In genomic region chr11:126305699-126306098, GRCh38 we compare ENCODE assay signal across 10 cellular contexts. TPM values are rescaled to one million over a fixed set of nuclear protein-coding genes. Genes with fewer than 3 reads are reported as not detected.
A peak's percentile ranks its signal among the peaks of the same experiment; 100 is the strongest.
DNase-seq lines count a peak whose midpoint lies in the region; ATAC-seq and TF ChIP-seq lines count a peak whose summit lies in the region.
"Had no signal": no experiment of that assay in that cellular context is flagged by ENCODE, and none has a peak within 500 bp of the region (broad histone marks: within the 10 kb centered on the region; RNA-seq: fewer than 3 reads in every experiment).

No MANE protein-coding gene starts in this region.

- no peak overlapping the region for H3K27ac ChIP-seq in brain microvascular endothelial cell
- no peak overlapping the region for H3K27ac ChIP-seq in testis
- H3K27ac ChIP-seq: coronary artery had no signal

- intact Hi-C loops in testis (cut with DNase I; ENCODE audit: low total_unique reads): no loop called here

- peak overlapping the region; percentile 80 for H3K27ac Mint-ChIP-seq in activated naive CD8-positive, alpha-beta T cell treated with anti-CD3 and anti-CD28 coated beads, Interleukin-2, amount 10 ng/mL, durations not matched to agents 7 days and 5 days

- no peak overlapping the region for H3K4me3 ChIP-seq in brain microvascular endothelial cell (ENCODE audit: low read depth, low read length)
- no peak overlapping the region for H3K4me3 ChIP-seq in testis
- H3K4me3 ChIP-seq: coronary artery, MG63 had no signal

- no peak for TF ChIP-seq POLR2A in testis (IDR thresholded peaks at IDR 0.05)

- TF ChIP-seq CTCF in GM13977 (IDR thresholded peaks at IDR 0.05; ENCODE audit: extremely low read depth, insufficient read depth, missing control alignments) (no peak), brain microvascular endothelial cell (IDR thresholded peaks at IDR 0.05; ENCODE audit: low read depth, low read length, missing control alignments) (no peak), testis (IDR thresholded peaks at IDR 0.05) (no peak)

- POLR2A ChIA-PET in activated naive CD8-positive, alpha-beta T cell treated with anti-CD3 and anti-CD28 coated beads, Interleukin-2, amount 10 ng/mL, durations not matched to agents 7 days and 5 days (lab: Charles Lee): interaction anchor here (0.6 to 1.0 kb wide), 2 partner anchors 13 to 37 kb away, joined by 3 read pairs; partner anchors contain the start of genes FOXRED1 and SRPRA

- H3K36me3 ChIP-seq in brain microvascular endothelial cell (replicated peaks): no peaks in the 10 kb centered on the region
- no peaks in the 10 kb centered on the region for H3K36me3 ChIP-seq in testis (ENCODE audit: low read depth, missing control alignments)

- no peaks in the 10 kb centered on the region for H3K27me3 Mint-ChIP-seq in activated naive CD8-positive, alpha-beta T cell treated with anti-CD3 and anti-CD28 coated beads, Interleukin-2, amount 10 ng/mL, durations not matched to agents 7 days and 5 days

- peak; percentile 54 for ATAC-seq in GM21381 (IDR thresholded peaks at IDR 0.05; ENCODE audit: unreplicated experiment)
- peak; percentile 55 for ATAC-seq in HG03378 (IDR thresholded peaks at IDR 0.05; ENCODE audit: unreplicated experiment)
- ATAC-seq in activated naive CD8-positive, alpha-beta T cell treated with anti-CD3 and anti-CD28 coated beads, Interleukin-2, amount 10 ng/mL, durations not matched to agents 7 days and 5 days (ENCODE audit: low read depth): peak; percentile 13
- no peak for ATAC-seq in GM19328 (IDR thresholded peaks at IDR 0.05; ENCODE audit: unreplicated experiment)

- H3K4me1 ChIP-seq in testis: peaks cover 15% of the 10 kb centered on the region

- H3K9me3 Mint-ChIP-seq in activated naive CD8-positive, alpha-beta T cell treated with anti-CD3 and anti-CD28 coated beads, Interleukin-2, amount 10 ng/mL, durations not matched to agents 7 days and 5 days: no peaks in the 10 kb centered on the region

- in situ Hi-C loops in GM13977 (cut with MboI; ENCODE audit: low pct_unique_long_range_greater_than_20kb, low sequenced_read_pairs, unreplicated experiment) (no loop called here), brain microvascular endothelial cell (cut with HindIII; ENCODE audit: low pct_ligation_motif_present, low sequenced_read_pairs) (no loop called here)

- peaks cover 13% of the 10 kb centered on the region for H3K36me3 Mint-ChIP-seq in activated naive CD8-positive, alpha-beta T cell treated with anti-CD3 and anti-CD28 coated beads, Interleukin-2, amount 10 ng/mL, durations not matched to agents 7 days and 5 days

- H3K4me3 Mint-ChIP-seq in activated naive CD8-positive, alpha-beta T cell treated with anti-CD3 and anti-CD28 coated beads, Interleukin-2, amount 10 ng/mL, durations not matched to agents 7 days and 5 days: peak overlapping the region; percentile 65

- 90% methylated on average over 4 of the region's 4 CpGs for WGBS in testis, 2 donors

- H3K4me1 Mint-ChIP-seq in activated naive CD8-positive, alpha-beta T cell treated with anti-CD3 and anti-CD28 coated beads, Interleukin-2, amount 10 ng/mL, durations not matched to agents 7 days and 5 days: peaks cover 26% of the 10 kb centered on the region

- H3K27me3 ChIP-seq in brain microvascular endothelial cell (replicated peaks) (no peaks in the 10 kb centered on the region), testis (no peaks in the 10 kb centered on the region)
- H3K27me3 ChIP-seq: MG63 had no signal

- no peaks in the 10 kb centered on the region for H3K9me3 ChIP-seq in testis
- H3K9me3 ChIP-seq: MG63 had no signal

- DNase-seq in GM13977 (ENCODE audit: low spot score) (peak; percentile 73), H4 (ENCODE audit: low spot score) (no peak), brain microvascular endothelial cell (no peak), testis (no peak)
- no peak for DNase-seq in activated naive CD8-positive, alpha-beta T cell treated with anti-CD3 and anti-CD28 coated beads, Interleukin-2, amount 10 ng/mL, durations not matched to agents 7 days and 5 days
- DNase-seq: MG63 had no signal

RNA-seq across cellular contexts. Expression of gene DCPS, which starts 1.8 kb away (rescaled TPM):
- 10 to 100 TPM; 27.4 to 29.1 TPM for total RNA-seq in activated naive CD8-positive, alpha-beta T cell treated with anti-CD3 and anti-CD28 coated beads, Interleukin-2, amount 10 ng/mL, durations not matched to agents 7 days and 5 days
- 25.9 and 36.9 TPM in 2 replicates for total RNA-seq in H4 (2014; rRNA removed; shearing (Covaris generic))
- 10 to 100 TPM; 16.9 to 20.9 TPM for total RNA-seq in testis
- polyA plus RNA-seq in testis (ENCODE audit: insufficient read depth, low read depth, low replicate concordance): 16.8 TPM

RNA-seq across cellular contexts. Expression of gene TIRAP, which starts 22.8 kb away (rescaled TPM):
- total RNA-seq in activated naive CD8-positive, alpha-beta T cell treated with anti-CD3 and anti-CD28 coated beads, Interleukin-2, amount 10 ng/mL, durations not matched to agents 7 days and 5 days: 10 to 100 TPM; 15.6 to 18.8 TPM
- 1.8 and 3.9 TPM in 2 replicates for total RNA-seq in H4 (2014; rRNA removed; shearing (Covaris generic))
- 1 to 10 TPM; 5.7 to 5.9 TPM for total RNA-seq in testis
- polyA plus RNA-seq in testis (ENCODE audit: insufficient read depth, low read depth, low replicate concordance): 3.6 TPM

RNA-seq across cellular contexts. Expression of gene FOXRED1, which starts 36.7 kb away (rescaled TPM):
- total RNA-seq in activated naive CD8-positive, alpha-beta T cell treated with anti-CD3 and anti-CD28 coated beads, Interleukin-2, amount 10 ng/mL, durations not matched to agents 7 days and 5 days: 10 to 100 TPM; 37.4 to 38.5 TPM
- total RNA-seq in H4 (2014; rRNA removed; shearing (Covaris generic)): 29.0 and 40.3 TPM in 2 replicates
- 10 to 100 TPM; 40.3 to 49.4 TPM for total RNA-seq in testis
- polyA plus RNA-seq in testis (ENCODE audit: insufficient read depth, low read depth, low replicate concordance): 31.6 TPM

RNA-seq across cellular contexts. Expression of gene SRPRA, which starts 37.0 kb away (rescaled TPM):
- total RNA-seq in activated naive CD8-positive, alpha-beta T cell treated with anti-CD3 and anti-CD28 coated beads, Interleukin-2, amount 10 ng/mL, durations not matched to agents 7 days and 5 days: 100 to 1,000 TPM; 110 TPM
- total RNA-seq in H4 (2014; rRNA removed; shearing (Covaris generic)): 144 and 145 TPM in 2 replicates
- total RNA-seq in testis: 100 to 1,000 TPM; 105 to 122 TPM
- polyA plus RNA-seq in testis (ENCODE audit: insufficient read depth, low read depth, low replicate concordance): 88.4 TPM

RNA-seq across cellular contexts. Expression of gene ST3GAL4, which starts 49.8 kb away (rescaled TPM):
- 1 to 10 TPM; 6.3 to 8.5 TPM for total RNA-seq in activated naive CD8-positive, alpha-beta T cell treated with anti-CD3 and anti-CD28 coated beads, Interleukin-2, amount 10 ng/mL, durations not matched to agents 7 days and 5 days
- 49.8 and 55.9 TPM in 2 replicates for total RNA-seq in H4 (2014; rRNA removed; shearing (Covaris generic))
- total RNA-seq in testis: 100 to 1,000 TPM; 212 to 221 TPM
- polyA plus RNA-seq in testis (ENCODE audit: insufficient read depth, low read depth, low replicate concordance): 102 TPM
